13 cellular contexts compared by ENCODE assay signal in genomic region chr5:181100121-181101015, GRCh38. TPM values are rescaled to one million over a fixed set of nuclear protein-coding genes. Genes with fewer than 3 reads are reported as not detected.
A peak's percentile ranks its signal among the peaks of the same experiment; 100 is the strongest.
DNase-seq lines count a peak whose midpoint lies in the region; ATAC-seq and TF ChIP-seq lines count a peak whose summit lies in the region.
"Had no signal": no experiment of that assay in that cellular context is flagged by ENCODE, and none has a peak within 500 bp of the region (broad histone marks: within the 10 kb centered on the region; RNA-seq: fewer than 3 reads in every experiment).

No MANE protein-coding gene starts in this region.

- H3K27me3 ChIP-seq in adipocyte (replicated peaks; ENCODE audit: control insufficient read depth, insufficient read depth, low read length) (peaks cover 14% of the 10 kb centered on the region), transverse colon (peaks cover 42% of the 10 kb centered on the region)
- H3K27me3 ChIP-seq: SJCRH30 had no signal

- no peak overlapping the region for H3K27ac ChIP-seq in transverse colon
- H3K27ac ChIP-seq: lower lobe of right lung, SJCRH30 had no signal

- H3K4me3 ChIP-seq in adipocyte (ENCODE audit: low read length) (peak overlapping the region; percentile 15), transverse colon (no peak overlapping the region)
- H3K4me3 ChIP-seq: lower lobe of right lung, SJCRH30 had no signal

- in situ Hi-C loops in transverse colon (cut with MboI; ENCODE audit: low pct_ligation_motif_present in 1 of 4, low pct_unique_long_range_greater_than_20kb in 1 of 4, low sequenced_read_pairs in 3 of 4), result no loop called here

- 8% methylated on average over 33 of the region's 63 CpGs; no CpG with 5 or more reads in 1 of the 2 donors for WGBS in transverse colon (ENCODE audit: low coverage in 1 of 2), 2 donors

- H3K4me1 ChIP-seq in adipocyte (ENCODE audit: control insufficient read depth, insufficient read depth, low read length) (no peaks in the 10 kb centered on the region), transverse colon (peaks cover 0 to 3% (median 0%) of the 10 kb centered on the region in 4 donors)
- H3K4me1 ChIP-seq: lower lobe of right lung, SJCRH30 had no signal

- DNase-seq in stimulated activated CD4-positive, alpha-beta T cell treated with anti-CD3 and anti-CD28 coated beads, Interleukin-15, amount 100 ng/mL, for 24 hours, result peak; percentile 20
- no peak for DNase-seq in stimulated activated CD4-positive, alpha-beta T cell treated with anti-CD3 and anti-CD28 coated beads, Interleukin-1b, Interleukin-23, amount 100 ng/mL, for 48 hours
- DNase-seq in adipocyte (ENCODE audit: low read depth) (peak; percentile 24), left lobe of liver (ENCODE audit: low spot score) (peak; percentile 34), kidney glomerular epithelial cell (lab: John Stamatoyannopoulos, UW) (no peak), transverse colon (no peak), NCI-H128 (lab: John Stamatoyannopoulos, UW; ENCODE audit: unreplicated experiment) (no peak)
- DNase-seq: DND-41, lower lobe of right lung, SJCRH30 had no signal

- no peak for TF ChIP-seq CTCF in transverse colon (IDR thresholded peaks at IDR 0.05)

- ATAC-seq in left lobe of liver (no peak), HG02852 (IDR thresholded peaks at IDR 0.05; ENCODE audit: unreplicated experiment) (no peak)

- TF ChIP-seq POLR2A in transverse colon (IDR thresholded peaks at IDR 0.05), result no peak

- TF ChIP-seq EP300 in transverse colon (IDR thresholded peaks at IDR 0.05; ENCODE audit: low read depth), result no peak

- intact Hi-C loops in transverse colon (cut with DNase I; ENCODE audit: low total_unique reads), result no loop called here

- H3K9ac ChIP-seq in adipocyte (ENCODE audit: low read length), result no peak overlapping the region

- H3K36me3 ChIP-seq in adipocyte (ENCODE audit: control insufficient read depth, insufficient read depth, low read length, severe bottlenecking), result no peaks in the 10 kb centered on the region
- no peaks in the 10 kb centered on the region for H3K36me3 ChIP-seq in transverse colon
- H3K36me3 ChIP-seq: lower lobe of right lung, SJCRH30 had no signal

- H3K9me3 ChIP-seq in adipocyte (ENCODE audit: control insufficient read depth, low read length), result no peaks in the 10 kb centered on the region
- no peaks in the 10 kb centered on the region for H3K9me3 ChIP-seq in transverse colon
- H3K9me3 ChIP-seq: lower lobe of right lung, SJCRH30 had no signal

RNA-seq across cellular contexts. Expression of gene OR2V1, which starts 30.6 kb away (rescaled TPM):
- total RNA-seq in left lobe of liver, result not detected
- not detected for total RNA-seq in transverse colon
- total RNA-seq: dermis microvascular lymphatic vessel endothelial cell, HT1080, lower lobe of right lung had no signal

RNA-seq across cellular contexts. Expression of gene OR2V2, which starts 47.0 kb away (rescaled TPM):
- not detected for total RNA-seq in left lobe of liver
- not detected for total RNA-seq in transverse colon
- total RNA-seq: dermis microvascular lymphatic vessel endothelial cell, HT1080, lower lobe of right lung, SJCRH30 had no signal

Comparison
In these comparisons a context has a peak if more than half of its experiments do, and no peak if none do; other contexts are left out.
1. DNase-seq: peak in stimulated activated CD4-positive, alpha-beta T cell treated with anti-CD3 and anti-CD28 coated beads, Interleukin-15, amount 100 ng/mL, for 24 hours (single experiment), adipocyte (single experiment) and left lobe of liver (single experiment); none in stimulated activated CD4-positive, alpha-beta T cell treated with anti-CD3 and anti-CD28 coated beads, Interleukin-1b, Interleukin-23, amount 100 ng/mL, for 48 hours (single experiment), kidney glomerular epithelial cell (single experiment), transverse colon (single experiment) and NCI-H128 (single experiment).